13 cellular contexts compared by ENCODE assay signal in genomic region chr13:100828226-100828625, GRCh38.
DNase-seq lines count a peak whose midpoint lies in the region; ATAC-seq and TF ChIP-seq lines count a peak whose summit lies in the region.
"Had no signal": no experiment of that assay in that cellular context is flagged by ENCODE, and none has a peak within 500 bp of the region (broad histone marks: within the 10 kb centered on the region; RNA-seq: fewer than 3 reads in every experiment).

No MANE protein-coding gene starts in this region.

- BruUV-seq in A673 (replicated peaks; lab: Mats Ljungman, UMichigan) = no TSS peak

- POLR2A ChIA-PET in A673 (lab: Charles Lee; ENCODE audit: low non-redundant PET) = no interaction called here

- TF ChIP-seq CTCF in A673 (conservative IDR thresholded peaks at IDR 0.05; ENCODE audit: low read depth, low read length) (peak; percentile 45), upper lobe of left lung (IDR thresholded peaks at IDR 0.05) (no peak)

- intact Hi-C loops in A673 (cut with micrococcal nuclease; ENCODE audit: unreplicated experiment) = no loop called here

- no peak overlapping the region for H3K27ac ChIP-seq in A673 (ENCODE audit: low read depth, low read length, poor library complexity, severe bottlenecking)
- no peak overlapping the region for H3K27ac ChIP-seq in upper lobe of left lung
- no peak overlapping the region for H3K27ac ChIP-seq in SJCRH30
- H3K27ac ChIP-seq: GM23248, prostate gland had no signal

- H3K27me3 ChIP-seq in A673 (replicated peaks; ENCODE audit: insufficient read depth, low read depth, low read length, poor library complexity) = no peaks in the 10 kb centered on the region
- no peaks in the 10 kb centered on the region for H3K27me3 ChIP-seq in upper lobe of left lung
- H3K27me3 ChIP-seq in SJCRH30 = no peaks in the 10 kb centered on the region
- H3K27me3 ChIP-seq: esophagus squamous epithelium had no signal

- H3K9me3 ChIP-seq in A673 (ENCODE audit: low read depth, low read length, poor library complexity, severe bottlenecking) (no peaks in the 10 kb centered on the region), upper lobe of left lung (peaks cover 0 to 3% (median 0%) of the 10 kb centered on the region in 4 donors), SJCRH30 (replicated peaks) (no peaks in the 10 kb centered on the region)
- H3K9me3 ChIP-seq: esophagus squamous epithelium, prostate gland had no signal

- TF ChIP-seq POLR2A in upper lobe of left lung (IDR thresholded peaks at IDR 0.05) = no peak

- DNase-seq in A673 (ENCODE audit: low spot score) (peak; percentile 36), iPS-NIHi11 (ENCODE audit: low spot score) (peak; percentile 59), upper lobe of left lung (no peak), SJCRH30 (no peak)
- peak; percentile 5 for DNase-seq in Jurkat, Clone E6-1 (ENCODE audit: low read depth, low spot score)
- DNase-seq in activated naive CD4-positive, alpha-beta T cell treated with anti-CD3 and anti-CD28 coated beads, Interleukin-2, amount 50 U/mL, for 16 hours = no peak
- DNase-seq in stimulated activated naive CD4-positive, alpha-beta T cell treated with Interleukin-2 at 50 U/mL for 16 hours (lab: John Stamatoyannopoulos, UW) = no peak
- DNase-seq: esophagus squamous epithelium; GM23248; left ventricle myocardium superior; stimulated activated CD4-positive, alpha-beta T cell treated with anti-CD3 and anti-CD28 coated beads, Interleukin-4, amount 100 ng/mL, for 24 hours had no signal

- H3K4me1 ChIP-seq in A673 (ENCODE audit: insufficient read depth, low read length, poor library complexity, severe bottlenecking) (peaks cover 5% of the 10 kb centered on the region), upper lobe of left lung (no peaks in the 10 kb centered on the region), SJCRH30 (no peaks in the 10 kb centered on the region)
- H3K4me1 ChIP-seq: prostate gland had no signal

- H3K4me3 ChIP-seq in A673 (ENCODE audit: low read depth, low read length, poor library complexity, severe bottlenecking) (no peak overlapping the region), upper lobe of left lung (no peak overlapping the region), SJCRH30 (no peak overlapping the region)
- no peak overlapping the region for H3K4me3 ChIP-seq in Jurkat, Clone E6-1 (ENCODE audit: low read length)
- H3K4me3 ChIP-seq: esophagus squamous epithelium, GM23248, prostate gland had no signal

- CTCF ChIA-PET in A673 (lab: Charles Lee) = no interaction called here

- no peak for TF ChIP-seq EP300 in upper lobe of left lung (IDR thresholded peaks at IDR 0.05)

- H3K36me3 ChIP-seq in A673 (ENCODE audit: insufficient read depth, low read length, poor library complexity, severe bottlenecking) (no peaks in the 10 kb centered on the region), upper lobe of left lung (no peaks in the 10 kb centered on the region), SJCRH30 (no peaks in the 10 kb centered on the region)
- H3K36me3 ChIP-seq: esophagus squamous epithelium, prostate gland had no signal

- WGBS in upper lobe of left lung, 2 donors = 34 to 50% methylated on average over 5 of the region's 5 CpGs

- peak; percentile 38; the same call in 1 of the 3 replicates for ATAC-seq in SK-N-SH treated with all-trans-retinoic acid at 6 μM for 48 hours
- no peak for ATAC-seq in upper lobe of left lung (ENCODE audit: low FRiP score in 2 of 2)
- ATAC-seq: left ventricle myocardium superior had no signal

TF ChIP-seq in SK-N-SH treated with all-trans-retinoic acid at 6 μM for 48 hours, 23 proteins besides CTCF, POLR2A, EP300 and RAD21:
- TF ChIP-seq ZNF8 (CRISPR knock-in tag; IDR thresholded peaks at IDR 0.05) (no peak), ZC3H10 (CRISPR knock-in tag; IDR thresholded peaks at IDR 0.05) (no peak), ZFP30 (CRISPR knock-in tag; IDR thresholded peaks at IDR 0.05) (no peak), GLIS3 (CRISPR knock-in tag; IDR thresholded peaks at IDR 0.05) (no peak), SNAI2 (CRISPR knock-in tag; IDR thresholded peaks at IDR 0.05) (no peak), CSRNP3 (CRISPR knock-in tag; IDR thresholded peaks at IDR 0.05) (no peak), ESRRG (CRISPR knock-in tag; IDR thresholded peaks at IDR 0.05) (no peak), BACH2 (CRISPR knock-in tag; IDR thresholded peaks at IDR 0.05; ENCODE audit: borderline replicate concordance) (no peak), PATZ1 (CRISPR knock-in tag; IDR thresholded peaks at IDR 0.05; ENCODE audit: borderline replicate concordance) (no peak), CSDC2 (CRISPR knock-in tag; IDR thresholded peaks at IDR 0.05) (no peak), ISL1 (CRISPR knock-in tag; IDR thresholded peaks at IDR 0.05) (no peak), TSHZ2 (CRISPR knock-in tag; IDR thresholded peaks at IDR 0.05) (no peak)

Comparison
In these comparisons a context has a peak if more than half of its experiments do, and no peak if none do; other contexts are left out.
1. DNase-seq: peak in A673 (single experiment), Jurkat, Clone E6-1 (single experiment) and iPS-NIHi11 (single experiment); none in activated naive CD4-positive, alpha-beta T cell treated with anti-CD3 and anti-CD28 coated beads, Interleukin-2, amount 50 U/mL, for 16 hours (single experiment), upper lobe of left lung (0 of 2), stimulated activated naive CD4-positive, alpha-beta T cell treated with Interleukin-2 at 50 U/mL for 16 hours (single experiment) and SJCRH30 (0 of 2).